1 cellular context compared by ENCODE assay signal in the genomic region with DNA sequence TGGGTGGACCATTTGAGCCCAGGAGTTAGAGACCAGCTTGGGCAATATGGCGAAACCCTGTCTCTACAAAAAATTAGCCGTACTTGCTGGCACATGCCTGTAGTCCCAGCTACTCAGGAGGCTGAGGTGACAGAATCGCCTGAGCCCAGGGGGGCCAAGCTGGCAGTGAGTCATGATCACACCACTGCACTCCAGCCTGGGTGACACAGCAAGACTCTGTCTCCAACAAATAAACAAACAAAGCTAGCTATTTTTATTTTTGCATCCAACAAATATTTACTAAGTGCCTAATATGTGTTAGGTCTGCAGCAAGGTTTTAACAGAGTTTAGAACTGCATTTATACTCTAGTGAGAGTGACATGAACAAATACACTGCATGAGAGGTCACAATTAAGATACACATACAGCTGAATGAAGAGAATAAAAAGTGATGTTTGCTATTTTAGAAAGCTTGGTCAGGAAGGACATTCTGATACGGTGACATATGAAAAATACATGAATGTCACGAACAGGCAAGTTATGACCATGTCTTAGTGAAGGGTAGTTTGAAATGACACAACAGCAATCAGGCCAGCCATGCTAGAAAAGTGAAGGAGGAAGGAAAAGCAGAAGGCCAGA.
TF ChIP-seq lines count a peak whose summit lies in the region.

No MANE protein-coding gene starts in this region.

TF ChIP-seq in K562, 482 proteins besides CTCF, POLR2A, EP300 and RAD21 (continued from another document and continues in another):
- TF ChIP-seq, protein P1, sequence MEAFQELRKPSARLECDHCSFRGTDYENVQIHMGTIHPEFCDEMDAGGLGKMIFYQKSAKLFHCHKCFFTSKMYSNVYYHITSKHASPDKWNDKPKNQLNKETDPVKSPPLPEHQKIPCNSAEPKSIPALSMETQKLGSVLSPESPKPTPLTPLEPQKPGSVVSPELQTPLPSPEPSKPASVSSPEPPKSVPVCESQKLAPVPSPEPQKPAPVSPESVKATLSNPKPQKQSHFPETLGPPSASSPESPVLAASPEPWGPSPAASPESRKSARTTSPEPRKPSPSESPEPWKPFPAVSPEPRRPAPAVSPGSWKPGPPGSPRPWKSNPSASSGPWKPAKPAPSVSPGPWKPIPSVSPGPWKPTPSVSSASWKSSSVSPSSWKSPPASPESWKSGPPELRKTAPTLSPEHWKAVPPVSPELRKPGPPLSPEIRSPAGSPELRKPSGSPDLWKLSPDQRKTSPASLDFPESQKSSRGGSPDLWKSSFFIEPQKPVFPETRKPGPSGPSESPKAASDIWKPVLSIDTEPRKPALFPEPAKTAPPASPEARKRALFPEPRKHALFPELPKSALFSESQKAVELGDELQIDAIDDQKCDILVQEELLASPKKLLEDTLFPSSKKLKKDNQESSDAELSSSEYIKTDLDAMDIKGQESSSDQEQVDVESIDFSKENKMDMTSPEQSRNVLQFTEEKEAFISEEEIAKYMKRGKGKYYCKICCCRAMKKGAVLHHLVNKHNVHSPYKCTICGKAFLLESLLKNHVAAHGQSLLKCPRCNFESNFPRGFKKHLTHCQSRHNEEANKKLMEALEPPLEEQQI (IDR thresholded peaks at IDR 0.05), result no peak
- TF ChIP-seq HNRNPLL (IDR thresholded peaks at IDR 0.05; ENCODE audit: low read depth, low read length, poor library complexity, severe bottlenecking) (no peak), SREBF1 (IDR thresholded peaks at IDR 0.05; ENCODE audit: borderline replicate concordance, low read depth, low read length) (peak; percentile 79; the same call in 1 of the 2 replicates), ASH1L (IDR thresholded peaks at IDR 0.05; ENCODE audit: borderline replicate concordance, low read depth, partially characterized antibody) (no peak), CREB1 (IDR thresholded peaks at IDR 0.05) (no peak), CREB1 (CRISPR knock-in tag; IDR thresholded peaks at IDR 0.05) (no peak), NCOR1 (IDR thresholded peaks at IDR 0.05) (no peak), NR1H2 (CRISPR knock-in tag; IDR thresholded peaks at IDR 0.05) (no peak), ZNF431 (CRISPR knock-in tag; IDR thresholded peaks at IDR 0.05) (no peak), COPS2 (conservative IDR thresholded peaks at IDR 0.05) (no peak), HLTF (IDR thresholded peaks at IDR 0.05) (no peak), KAT2B (IDR thresholded peaks at IDR 0.05; ENCODE audit: low read depth, low read length) (no peak), FOXK1 (CRISPR knock-in tag; IDR thresholded peaks at IDR 0.05; ENCODE audit: borderline replicate concordance) (no peak), HCFC1 (IDR thresholded peaks at IDR 0.05; ENCODE audit: low read depth, low read length) (no peak), NFATC3 (IDR thresholded peaks at IDR 0.05) (no peak), NKRF (IDR thresholded peaks at IDR 0.05; ENCODE audit: borderline replicate concordance) (no peak; the same call in 1 of the 2 replicates), AFF1 (IDR thresholded peaks at IDR 0.05; ENCODE audit: low read depth in 1 of 2, partially characterized antibody in 2 of 2) (peak in 1 of 2 experiments; percentile 48), FOXA3 (CRISPR knock-in tag; conservative IDR thresholded peaks at IDR 0.05 in 1 of 2, IDR thresholded peaks at IDR 0.05 in 1 of 2) (no peak; a peak in 1 of 4 replicates), EHMT2 (IDR thresholded peaks at IDR 0.05) (no peak), ZBTB43 (CRISPR knock-in tag; IDR thresholded peaks at IDR 0.05) (no peak), NCOA4 (IDR thresholded peaks at IDR 0.05; ENCODE audit: partially characterized antibody) (no peak), MEF2D (tag; conservative IDR thresholded peaks at IDR 0.05; ENCODE audit: low read depth) (no peak), SPI1 (IDR thresholded peaks at IDR 0.05; ENCODE audit: borderline replicate concordance, low read depth, low read length) (no peak; the same call in 1 of the 2 replicates), SMARCE1 (IDR thresholded peaks at IDR 0.05) (peak; percentile 82), HDAC3 (IDR thresholded peaks at IDR 0.05; ENCODE audit: borderline replicate concordance, partially characterized antibody) (no peak), CUX1 (CRISPR knock-in tag; IDR thresholded peaks at IDR 0.05) (no peak), CCNT2 (IDR thresholded peaks at IDR 0.05; ENCODE audit: borderline replicate concordance, extremely low read depth, insufficient read length, low read depth, low read length) (no peak)
- TF ChIP-seq, protein P2, sequence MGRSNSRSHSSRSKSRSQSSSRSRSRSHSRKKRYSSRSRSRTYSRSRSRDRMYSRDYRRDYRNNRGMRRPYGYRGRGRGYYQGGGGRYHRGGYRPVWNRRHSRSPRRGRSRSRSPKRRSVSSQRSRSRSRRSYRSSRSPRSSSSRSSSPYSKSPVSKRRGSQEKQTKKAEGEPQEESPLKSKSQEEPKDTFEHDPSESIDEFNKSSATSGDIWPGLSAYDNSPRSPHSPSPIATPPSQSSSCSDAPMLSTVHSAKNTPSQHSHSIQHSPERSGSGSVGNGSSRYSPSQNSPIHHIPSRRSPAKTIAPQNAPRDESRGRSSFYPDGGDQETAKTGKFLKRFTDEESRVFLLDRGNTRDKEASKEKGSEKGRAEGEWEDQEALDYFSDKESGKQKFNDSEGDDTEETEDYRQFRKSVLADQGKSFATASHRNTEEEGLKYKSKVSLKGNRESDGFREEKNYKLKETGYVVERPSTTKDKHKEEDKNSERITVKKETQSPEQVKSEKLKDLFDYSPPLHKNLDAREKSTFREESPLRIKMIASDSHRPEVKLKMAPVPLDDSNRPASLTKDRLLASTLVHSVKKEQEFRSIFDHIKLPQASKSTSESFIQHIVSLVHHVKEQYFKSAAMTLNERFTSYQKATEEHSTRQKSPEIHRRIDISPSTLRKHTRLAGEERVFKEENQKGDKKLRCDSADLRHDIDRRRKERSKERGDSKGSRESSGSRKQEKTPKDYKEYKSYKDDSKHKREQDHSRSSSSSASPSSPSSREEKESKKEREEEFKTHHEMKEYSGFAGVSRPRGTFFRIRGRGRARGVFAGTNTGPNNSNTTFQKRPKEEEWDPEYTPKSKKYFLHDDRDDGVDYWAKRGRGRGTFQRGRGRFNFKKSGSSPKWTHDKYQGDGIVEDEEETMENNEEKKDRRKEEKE (IDR thresholded peaks at IDR 0.05; ENCODE audit: borderline replicate concordance in 1 of 2, control insufficient read depth in 1 of 2, low read depth in 2 of 2, low read length in 1 of 2), result no peak
- TF ChIP-seq, protein P3, sequence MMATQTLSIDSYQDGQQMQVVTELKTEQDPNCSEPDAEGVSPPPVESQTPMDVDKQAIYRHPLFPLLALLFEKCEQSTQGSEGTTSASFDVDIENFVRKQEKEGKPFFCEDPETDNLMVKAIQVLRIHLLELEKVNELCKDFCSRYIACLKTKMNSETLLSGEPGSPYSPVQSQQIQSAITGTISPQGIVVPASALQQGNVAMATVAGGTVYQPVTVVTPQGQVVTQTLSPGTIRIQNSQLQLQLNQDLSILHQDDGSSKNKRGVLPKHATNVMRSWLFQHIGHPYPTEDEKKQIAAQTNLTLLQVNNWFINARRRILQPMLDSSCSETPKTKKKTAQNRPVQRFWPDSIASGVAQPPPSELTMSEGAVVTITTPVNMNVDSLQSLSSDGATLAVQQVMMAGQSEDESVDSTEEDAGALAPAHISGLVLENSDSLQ (IDR thresholded peaks at IDR 0.05), result peak; percentile 22; the same call in 1 of the 2 replicates
- TF ChIP-seq, protein P4, sequence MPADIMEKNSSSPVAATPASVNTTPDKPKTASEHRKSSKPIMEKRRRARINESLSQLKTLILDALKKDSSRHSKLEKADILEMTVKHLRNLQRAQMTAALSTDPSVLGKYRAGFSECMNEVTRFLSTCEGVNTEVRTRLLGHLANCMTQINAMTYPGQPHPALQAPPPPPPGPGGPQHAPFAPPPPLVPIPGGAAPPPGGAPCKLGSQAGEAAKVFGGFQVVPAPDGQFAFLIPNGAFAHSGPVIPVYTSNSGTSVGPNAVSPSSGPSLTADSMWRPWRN (IDR thresholded peaks at IDR 0.05; ENCODE audit: low read depth), result no peak
- TF ChIP-seq, protein P5, sequence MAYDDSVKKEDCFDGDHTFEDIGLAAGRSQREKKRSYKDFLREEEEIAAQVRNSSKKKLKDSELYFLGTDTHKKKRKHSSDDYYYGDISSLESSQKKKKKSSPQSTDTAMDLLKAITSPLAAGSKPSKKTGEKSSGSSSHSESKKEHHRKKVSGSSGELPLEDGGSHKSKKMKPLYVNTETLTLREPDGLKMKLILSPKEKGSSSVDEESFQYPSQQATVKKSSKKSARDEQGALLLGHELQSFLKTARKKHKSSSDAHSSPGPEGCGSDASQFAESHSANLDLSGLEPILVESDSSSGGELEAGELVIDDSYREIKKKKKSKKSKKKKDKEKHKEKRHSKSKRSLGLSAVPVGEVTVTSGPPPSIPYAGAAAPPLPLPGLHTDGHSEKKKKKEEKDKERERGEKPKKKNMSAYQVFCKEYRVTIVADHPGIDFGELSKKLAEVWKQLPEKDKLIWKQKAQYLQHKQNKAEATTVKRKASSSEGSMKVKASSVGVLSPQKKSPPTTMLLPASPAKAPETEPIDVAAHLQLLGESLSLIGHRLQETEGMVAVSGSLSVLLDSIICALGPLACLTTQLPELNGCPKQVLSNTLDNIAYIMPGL (CRISPR knock-in tag; IDR thresholded peaks at IDR 0.05), result no peak
